ENCODE assay signal across 23 cellular contexts in the genomic region with DNA sequence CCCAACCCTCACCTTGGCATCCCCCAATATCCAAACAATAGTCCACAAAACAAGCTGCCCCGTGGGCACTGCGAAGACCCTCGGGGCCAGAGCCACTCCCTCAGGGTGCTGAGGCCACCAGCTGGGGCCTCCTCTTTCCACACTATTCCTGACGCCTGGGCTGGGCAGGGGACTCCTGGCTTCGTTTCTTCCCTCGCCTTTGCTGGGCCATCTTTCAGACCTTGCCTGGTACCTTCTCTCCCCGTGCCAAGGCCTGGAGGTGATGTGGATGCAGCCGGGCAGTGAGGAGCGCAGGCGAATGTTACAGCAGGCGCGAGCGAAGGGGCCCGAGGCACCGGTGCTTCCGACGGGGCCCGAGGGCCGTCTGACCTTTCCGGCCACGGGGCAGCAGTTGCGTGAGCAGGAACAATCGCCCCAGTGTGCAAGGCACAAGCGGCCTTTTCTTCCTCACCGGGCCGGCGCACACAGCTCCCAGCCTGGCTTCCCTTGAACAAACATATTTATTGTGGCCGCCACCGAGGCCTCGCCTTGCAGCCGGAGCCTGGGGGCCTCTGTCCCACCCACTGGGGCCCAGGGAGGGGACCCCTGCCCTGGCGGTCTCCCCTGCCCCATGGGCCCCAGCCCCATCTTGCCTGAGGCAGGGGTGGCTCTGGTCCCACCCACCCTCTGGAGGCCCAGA. TPM values are rescaled to one million over a fixed set of nuclear protein-coding genes. Genes with fewer than 3 reads are reported as not detected.
DNase-seq lines count a peak whose midpoint lies in the region; ATAC-seq, FAIRE-seq and TF ChIP-seq lines count a peak whose summit lies in the region.
"Had no signal": no experiment of that assay in that cellular context is flagged by ENCODE, and none has a peak within 500 bp of the region (broad histone marks: within the 10 kb centered on the region; RNA-seq: fewer than 3 reads in every experiment).

No MANE protein-coding gene starts in this region.

- peaks cover 40% of the 10 kb centered on the region for H3K79me2 ChIP-seq in HepG2 (ENCODE audit: insufficient read depth, low read length)

- in situ Hi-C loops in HepG2 (cut with HindIII; ENCODE audit: extremely low pct_ligation_motif_present, low pct_unique_long_range_greater_than_20kb), result loop anchor here (5.0 to 25.0 kb wide), 2 partner anchors 35 to 520 kb away; partner anchors contain the start of gene KCNQ1OT1

- H3K9ac ChIP-seq in HepG2 (ENCODE audit: insufficient read depth, low read depth, low read length) (peak overlapping the region; percentile 96), neuronal stem cell (ENCODE audit: low read depth, low read length, poor library complexity) (no peak overlapping the region)

- TF ChIP-seq POLR2A in HepG2 (IDR thresholded peaks at IDR 0.05; ENCODE audit: insufficient read depth in 1 of 2, low read depth in 2 of 2, low read length in 2 of 2), result peak in 1 of 2 experiments; percentile 90; a peak in 2 of 4 replicates
- no peak for TF ChIP-seq POLR2A in right lobe of liver (IDR thresholded peaks at IDR 0.05)

- H2BK5ac ChIP-seq in neuronal stem cell (ENCODE audit: low read length), result peak overlapping the region; percentile 50

- H2BK120ac ChIP-seq in neuronal stem cell (ENCODE audit: low read depth, low read length), result peak overlapping the region; percentile 72

- TF ChIP-seq RAD21 in HepG2 (CRISPR knock-in tag; IDR thresholded peaks at IDR 0.05), result peak; percentile 61

- H3K14ac ChIP-seq in neuronal stem cell (ENCODE audit: low read length), result peak overlapping the region; percentile 51

- peak; percentile 53 for FAIRE-seq in HepG2 (lab: Jason Lieb, UNC)
- FAIRE-seq in urothelium cell line (lab: Jason Lieb, UNC), result no peak
- FAIRE-seq: D721Med, keratinocyte, pancreas had no signal

- H3K36me3 ChIP-seq in HepG2 (replicated peaks in 1 of 2; ENCODE audit: control insufficient read depth in 1 of 2, insufficient read depth in 2 of 2, low read length in 2 of 2), result no peaks in the 10 kb centered on the region
- H3K36me3 ChIP-seq in right lobe of liver, result no peaks in the 10 kb centered on the region
- H3K36me3 ChIP-seq in neuronal stem cell (replicated peaks in 1 of 2; ENCODE audit: control insufficient read depth in 2 of 2, insufficient read depth in 2 of 2, low read length in 2 of 2), result no peaks in the 10 kb centered on the region
- H3K36me3 ChIP-seq: lower lobe of right lung, MG63, pancreas, SJSA1, thyroid gland had no signal

- H3K23ac ChIP-seq in neuronal stem cell (ENCODE audit: low read depth, low read length, poor library complexity), result peak overlapping the region; percentile 87

- H2AK5ac ChIP-seq in neuronal stem cell (ENCODE audit: low read depth, low read length), result peak overlapping the region; percentile 95

- DNase-seq in HepG2 (ENCODE audit: low spot score) (peak; percentile 89), right lobe of liver (no peak), globus pallidus (ENCODE audit: low spot score) (peak; percentile 90), neuronal stem cell (ENCODE audit: low spot score) (no peak), urothelium cell line (ENCODE audit: low spot score) (no peak), iPS-NIHi11 (ENCODE audit: low spot score) (no peak), NCI-H1436 treated with DMSO at 0.1 percent for 48 hours (lab: John Stamatoyannopoulos, UW) (no peak)
- DNase-seq: activated CD4-positive, alpha-beta T cell treated with anti-CD3 and anti-CD28 coated beads for 48 hours; activated naive CD4-positive, alpha-beta T cell treated with anti-CD3 and anti-CD28 coated beads for 36 hours; activated T-cell treated with anti-CD3 and anti-CD28 coated beads, Interleukin-2, amount 50 U/mL, for 48 hours; foreskin fibroblast; HCEC 1CT; lower lobe of right lung; MG63; NCI-H1417 treated with DMSO at 0.1 percent for 48 hours; NCI-H510A treated with DMSO at 0.1 percent for 48 hours; thyroid gland had no signal

- H4K91ac ChIP-seq in neuronal stem cell (ENCODE audit: low read depth, low read length, poor library complexity), result no peak overlapping the region

- BruUV-seq in HepG2 (replicated peaks; lab: Mats Ljungman, UMichigan), result no TSS peak

- no peak for TF ChIP-seq CTCF in HepG2 (CRISPR knock-in tag; IDR thresholded peaks at IDR 0.05)
- no peak for TF ChIP-seq CTCF in right lobe of liver (IDR thresholded peaks at IDR 0.05)

- no peaks in the 10 kb centered on the region for H3K9me3 ChIP-seq in HepG2 (ENCODE audit: low read length)
- H3K9me3 ChIP-seq in right lobe of liver, result no peaks in the 10 kb centered on the region
- peaks cover 0 to 6% of the 10 kb centered on the region in 2 donors for H3K9me3 ChIP-seq in neuronal stem cell (replicated peaks in 1 of 2; ENCODE audit: control insufficient read depth in 2 of 2, insufficient read depth in 1 of 2, low read depth in 1 of 2, low read length in 2 of 2)
- H3K9me3 ChIP-seq: lower lobe of right lung, MG63, pancreas, SJSA1, thyroid gland had no signal

- H2AFZ ChIP-seq in HepG2 (ENCODE audit: low read length) (no peak overlapping the region), neuronal stem cell (ENCODE audit: low read length) (no peak overlapping the region)

- no peaks in the 10 kb centered on the region for H3K79me1 ChIP-seq in neuronal stem cell (ENCODE audit: low read depth, low read length)

- H3K27ac ChIP-seq in HepG2 (ENCODE audit: extremely low read length, insufficient read depth, low read length) (peak overlapping the region; percentile 99), right lobe of liver (no peak overlapping the region), neuronal stem cell (replicated peaks; ENCODE audit: low read length) (no peak overlapping the region)
- H3K27ac ChIP-seq: lower lobe of right lung, SJSA1, thyroid gland had no signal

- H3K4me2 ChIP-seq in HepG2 (ENCODE audit: low read depth, low read length) (peak overlapping the region; percentile 96), neuronal stem cell (ENCODE audit: insufficient read depth, low read length, poor library complexity, severe bottlenecking) (peak overlapping the region; percentile 11)

- no peaks in the 10 kb centered on the region for H4K20me1 ChIP-seq in HepG2 (ENCODE audit: insufficient read depth, low read length)

- H2BK12ac ChIP-seq in neuronal stem cell (ENCODE audit: low read length), result no peak overlapping the region

- POLR2A ChIA-PET in HepG2 (lab: Yijun Ruan, JAX), result interaction anchor here (0.7 to 10.7 kb wide), 14 partner anchors 10 to 744 kb away, joined by 3 to 201 read pairs (median 16); partner anchors contain the start of gene KCNQ1OT1

- H3K27me3 ChIP-seq in HepG2 (ENCODE audit: control insufficient read depth in 1 of 2, insufficient read depth in 2 of 2, low read length in 2 of 2), result no peaks in the 10 kb centered on the region
- no peaks in the 10 kb centered on the region for H3K27me3 ChIP-seq in right lobe of liver
- H3K27me3 ChIP-seq in neuronal stem cell (ENCODE audit: control insufficient read depth in 3 of 3, insufficient read depth in 3 of 3, low read depth in 1 of 3, low read length in 3 of 3), result peaks cover 0 to 48% (median 2%) of the 10 kb centered on the region in 3 experiments
- H3K27me3 ChIP-seq: MG63, pancreas, thyroid gland had no signal

- peak overlapping the region; percentile 3 for H4K8ac ChIP-seq in neuronal stem cell (ENCODE audit: low read depth, low read length)

- H3K4ac ChIP-seq in neuronal stem cell (ENCODE audit: low read length), result no peak overlapping the region

- H3K4me1 ChIP-seq in HepG2 (ENCODE audit: insufficient read depth, low read length) (peaks cover 74% of the 10 kb centered on the region), right lobe of liver (no peaks in the 10 kb centered on the region), neuronal stem cell (ENCODE audit: control insufficient read depth in 2 of 2, insufficient read depth in 1 of 2, low read depth in 1 of 2, low read length in 2 of 2) (peaks cover 0 to 15% of the 10 kb centered on the region in 2 donors)
- H3K4me1 ChIP-seq: SJSA1, thyroid gland had no signal

- H3K18ac ChIP-seq in neuronal stem cell (ENCODE audit: low read length), result peak overlapping the region; percentile 85

- ATAC-seq in HepG2, result peak; percentile 52
- no peak for ATAC-seq in right lobe of liver
- no peak for ATAC-seq in GM19397 (IDR thresholded peaks at IDR 0.05; ENCODE audit: unreplicated experiment)
- ATAC-seq: lower lobe of right lung; pancreas; stimulated activated effector memory CD8-positive, alpha-beta T cell treated with anti-CD3 and anti-CD28 coated beads, Interleukin-12 subunit alpha, Interleukin-12 subunit beta, amount 100 ng/mL, for 72 hours had no signal

- H2BK15ac ChIP-seq in neuronal stem cell (ENCODE audit: low read length), result peak overlapping the region; percentile 96

- WGBS in HepG2 (ENCODE audit: low lambda C conversion rate), result 1% methylated on average over 11 of the region's 32 CpGs
- no CpG with 5 or more reads among the region's 32 CpGs for WGBS in right lobe of liver (ENCODE audit: insufficient coverage, low coverage, low lambda C conversion rate, missing lambda C conversion rate)
- WGBS in neuronal stem cell (ENCODE audit: extremely low coverage in 2 of 2, insufficient read length in 2 of 2, insufficient replicate concordance in 1 of 2), 2 donors, result no CpG with 5 or more reads among the region's 32 CpGs

- intact Hi-C loops in HepG2 (cut with micrococcal nuclease; ENCODE audit: unreplicated experiment), result loop anchor here (5.0 kb wide), 1 partner anchor 45 kb away; no protein-coding TSS in a partner anchor
- intact Hi-C loops in right lobe of liver (cut with DNase I), result no loop called here

- TF ChIP-seq EP300 in HepG2 (IDR thresholded peaks at IDR 0.05; ENCODE audit: low read depth in 2 of 2, low read length in 2 of 2) (peak; percentile 93 to 95; a peak in 3 of 4 replicates), HepG2 (CRISPR knock-in tag; IDR thresholded peaks at IDR 0.05; ENCODE audit: borderline replicate concordance) (peak; percentile 95)

- CTCF ChIA-PET in HepG2 (lab: Yijun Ruan, JAX; ENCODE audit: low intra/inter-chr PET ratio, low total read pairs), result no interaction called here

- peak overlapping the region; percentile 61 to 82 (median 77) for H3K4me3 ChIP-seq in HepG2 (replicated peaks in 1 of 3; ENCODE audit: insufficient read depth in 1 of 3, low read depth in 2 of 3, low read length in 3 of 3)
- no peak overlapping the region for H3K4me3 ChIP-seq in right lobe of liver
- no peak overlapping the region for H3K4me3 ChIP-seq in neuronal stem cell (ENCODE audit: low read length in 2 of 2)
- H3K4me3 ChIP-seq: lower lobe of right lung, MG63, pancreas, SJSA1, thyroid gland had no signal

RNA-seq across cellular contexts. Expression of gene KCNQ1OT1, which starts 32.6 kb away (rescaled TPM):
- total RNA-seq in HepG2 (2016; rRNA removed; fragmentation: Illumina TruSeq; extraction: Trizol) (2.5 and 18.9 TPM in 2 replicates), right lobe of liver (1 to 10 TPM in 2 of 6 experiments, under 1 TPM in 4; 0.37 to 1.7 (median 0.60) TPM)
- 0.30 and 0.35 TPM in 2 replicates for total RNA-seq in HepG2 (2016; cell fraction: cytosol; rRNA removed; fragmentation: Illumina TruSeq; extraction: Trizol; ENCODE audit: low read depth)
- total RNA-seq in HepG2 (2016; cell fraction: insoluble cytoplasmic fraction; rRNA removed; fragmentation: Illumina TruSeq; extraction: Trizol), result 2.0 and 16.5 TPM in 2 replicates
- 0.90 and 1.1 TPM in 2 replicates for total RNA-seq in HepG2 (2016; cell fraction: membrane; rRNA removed; fragmentation: Illumina TruSeq; extraction: Trizol)
- total RNA-seq in HepG2 (2016; cell fraction: nucleus; rRNA removed; fragmentation: Illumina TruSeq; extraction: Trizol), result 66.8 and 83.4 TPM in 2 replicates
- 1.3 TPM in 2 replicates for polyA plus RNA-seq in HepG2 (2011; rRNA removed)
- polyA plus RNA-seq in HepG2 (2011; cell fraction: cytosol; rRNA removed), result 0.05 TPM in 2 replicates
- polyA plus RNA-seq in HepG2 (2011; cell fraction: nucleus; rRNA removed), result 11.8 and 14.7 TPM in 2 replicates
- 1.9 and 2.0 TPM in 2 replicates for polyA plus RNA-seq in HepG2 (2012)
- polyA plus RNA-seq in HepG2 (2016; cell fraction: cytosol; fragmentation: Illumina TruSeq; extraction: Trizol; ENCODE audit: low read depth), result 0.01 and 0.02 TPM in 2 replicates
- 0.15 and 0.17 TPM in 2 replicates for polyA plus RNA-seq in HepG2 (2016; cell fraction: insoluble cytoplasmic fraction; fragmentation: Illumina TruSeq; extraction: Trizol; ENCODE audit: low read depth)
- polyA plus RNA-seq in HepG2 (2016; cell fraction: membrane; fragmentation: Illumina TruSeq; extraction: Trizol; ENCODE audit: low read depth), result 0.03 and 0.06 TPM in 2 replicates
- 8.4 and 10.5 TPM in 2 replicates for polyA plus RNA-seq in HepG2 (2016; cell fraction: nucleus; fragmentation: Illumina TruSeq; extraction: Trizol; ENCODE audit: insufficient read depth, low read depth)
- 0.05 and 36.1 TPM in 2 replicates for polyA minus RNA-seq in HepG2 (2011; rRNA and poly(A)+ RNA removed; ENCODE audit: low replicate concordance)
- polyA minus RNA-seq in HepG2 (2011; cell fraction: cytosol; rRNA and poly(A)+ RNA removed), result 0.79 and 0.97 TPM in 2 replicates
- 112 and 125 TPM in 2 replicates for polyA minus RNA-seq in HepG2 (2011; cell fraction: nucleus; rRNA and poly(A)+ RNA removed)
- polyA plus RNA-seq in neuronal stem cell (2013, experiment 1 of 2), result 0.08 TPM
- 0.11 TPM for polyA plus RNA-seq in neuronal stem cell (2013, experiment 2 of 2)

Comparison
In these comparisons a context has a peak if more than half of its experiments do, and no peak if none do; other contexts are left out.
1. DNase-seq: peak in HepG2 (single experiment) and globus pallidus (single experiment); none in right lobe of liver (0 of 3), neuronal stem cell (single experiment), urothelium cell line (single experiment), iPS-NIHi11 (single experiment) and NCI-H1436 treated with DMSO at 0.1 percent for 48 hours (single experiment).
2. H3K4me3 ChIP-seq: peak in HepG2 (3 of 3); none in right lobe of liver (0 of 3) and neuronal stem cell (0 of 2).